34 cellular contexts compared by ENCODE assay signal in the genomic region with DNA sequence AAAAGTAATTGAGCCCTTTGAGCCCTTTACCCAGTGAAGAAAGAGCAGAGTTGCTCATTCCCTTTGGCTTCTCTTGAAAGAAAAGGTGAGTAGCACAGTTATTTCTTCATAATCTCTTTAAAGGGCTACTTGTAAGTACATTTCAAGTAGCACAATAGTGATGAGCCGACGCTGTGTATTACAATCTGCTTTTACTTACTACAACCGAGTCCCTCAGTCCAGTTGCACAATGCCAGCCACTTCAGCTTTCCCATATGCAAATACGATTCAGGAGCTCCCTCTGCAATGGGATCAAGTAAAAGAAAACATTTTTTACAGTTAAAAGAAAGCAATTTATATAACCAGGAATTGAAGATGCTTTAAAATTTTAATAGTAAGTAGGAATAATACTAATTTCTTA.
"Had no signal": no experiment of that assay in that cellular context is flagged by ENCODE, and none has a peak within 500 bp of the region (broad histone marks: within the 10 kb centered on the region; RNA-seq: fewer than 3 reads in every experiment).

No MANE protein-coding gene starts in this region.

- H3K36me3 ChIP-seq: brain microvascular endothelial cell, esophagus squamous epithelium, gastrocnemius medialis, heart left ventricle had no signal

- H3K9me3 ChIP-seq: esophagus squamous epithelium, gastrocnemius medialis, heart left ventricle had no signal

- ATAC-seq: activated CD4-positive, alpha-beta T cell treated with anti-CD3 and anti-CD28 coated beads for 36 hours; activated CD8-positive, alpha-beta memory T cell treated with anti-CD3 and anti-CD28 coated beads, Interleukin-2, amount 10 ng/mL, durations not matched to agents 7 days and 5 days; activated CD8-positive, alpha-beta T cell treated with anti-CD3 and anti-CD28 coated beads, Interleukin-2, amount 10 ng/mL, durations not matched to agents 7 days and 5 days; effector memory CD8-positive, alpha-beta T cell; foreskin keratinocyte; gastrocnemius medialis; heart left ventricle; T-cell had no signal

- H3K4me1 ChIP-seq: esophagus squamous epithelium, foreskin keratinocyte, gastrocnemius medialis, heart left ventricle had no signal

- H3K27ac ChIP-seq: brain microvascular endothelial cell, coronary artery, esophagus squamous epithelium, foreskin keratinocyte, gastrocnemius medialis, heart left ventricle had no signal

- H3K4me3 Mint-ChIP-seq: activated CD4-positive, alpha-beta memory T cell treated with anti-CD3 and anti-CD28 coated beads for 36 hours; activated CD4-positive, alpha-beta T cell treated with anti-CD3 and anti-CD28 coated beads for 36 hours; activated CD4-positive, alpha-beta T cell treated with anti-CD3 and anti-CD28 coated beads, Interleukin-2, amount 10 ng/mL, durations not matched to agents 24 days and 14 days; activated CD8-positive, alpha-beta memory T cell treated with anti-CD3 and anti-CD28 coated beads, Interleukin-2, amount 10 ng/mL, durations not matched to agents 7 days and 5 days; activated CD8-positive, alpha-beta T cell treated with anti-CD3 and anti-CD28 coated beads, Interleukin-2, amount 10 ng/mL, durations not matched to agents 7 days and 5 days; activated naive CD4-positive, alpha-beta T cell treated with anti-CD3 and anti-CD28 coated beads, Interleukin-2, amount 10 ng/mL, durations not matched to agents 7 days and 5 days; activated naive CD8-positive, alpha-beta T cell; activated T-helper 1 cell treated with anti-CD3 and anti-CD28 coated beads, Interleukin-12 subunit alpha, Interleukin-12 subunit beta, Interleukin-2, Interleukin-4 antibody, amounts not matched to agents 30 ng/mL and 10 ng/mL and 1 ng/mL, durations not matched to agents 14 hours and 24 hours and 36 hours; central memory CD8-positive, alpha-beta T cell; effector memory CD8-positive, alpha-beta T cell; T-cell; T-helper 1 cell treated with Interleukin-12 subunit alpha and Interleukin-12 subunit beta and Interleukin-4 antibody, amounts not matched to agents 30 μg/mL and 1 μg/mL, for 36 hours; T-helper 2 cell treated with Interferon-gamma antibody and Interleukin-4, amounts not matched to agents 5 μg/mL and 100 μg/mL, for 36 hours had no signal

- H3K4me1 Mint-ChIP-seq: activated CD4-positive, alpha-beta T cell treated with anti-CD3 and anti-CD28 coated beads for 36 hours; activated CD4-positive, alpha-beta T cell treated with anti-CD3 and anti-CD28 coated beads, Interleukin-2, amount 10 ng/mL, durations not matched to agents 24 days and 14 days; activated naive CD4-positive, alpha-beta T cell treated with anti-CD3 and anti-CD28 coated beads, Interleukin-2, amount 10 ng/mL, durations not matched to agents 7 days and 5 days; T-cell had no signal

- H3K9me3 Mint-ChIP-seq: activated CD4-positive, alpha-beta memory T cell treated with anti-CD3 and anti-CD28 coated beads for 36 hours; central memory CD8-positive, alpha-beta T cell; effector memory CD8-positive, alpha-beta T cell; T-cell had no signal

- H3K27ac Mint-ChIP-seq: activated CD4-positive, alpha-beta memory T cell treated with anti-CD3 and anti-CD28 coated beads for 36 hours; activated CD4-positive, alpha-beta T cell treated with anti-CD3 and anti-CD28 coated beads for 36 hours; activated CD4-positive, alpha-beta T cell treated with anti-CD3 and anti-CD28 coated beads, Interleukin-2, amount 10 ng/mL, durations not matched to agents 24 days and 14 days; activated CD8-positive, alpha-beta memory T cell treated with anti-CD3 and anti-CD28 coated beads, Interleukin-2, amount 10 ng/mL, durations not matched to agents 7 days and 5 days; activated CD8-positive, alpha-beta T cell treated with anti-CD3 and anti-CD28 coated beads, Interleukin-2, amount 10 ng/mL, durations not matched to agents 7 days and 5 days; activated naive CD4-positive, alpha-beta T cell treated with anti-CD3 and anti-CD28 coated beads, Interleukin-2, amount 10 ng/mL, durations not matched to agents 7 days and 5 days; activated naive CD8-positive, alpha-beta T cell; activated T-helper 1 cell treated with anti-CD3 and anti-CD28 coated beads, Interleukin-12 subunit alpha, Interleukin-12 subunit beta, Interleukin-2, Interleukin-4 antibody, amounts not matched to agents 30 ng/mL and 10 ng/mL and 1 ng/mL, durations not matched to agents 14 hours and 24 hours and 36 hours; activated T-helper 2 cell treated with anti-CD3 and anti-CD28 coated beads, Interferon-gamma antibody, Interleukin-2, Interleukin-4, amounts not matched to agents 10 μg/mL and 5 μg/mL and 100 μg/mL, durations not matched to agents 14 hours and 24 hours and 36 hours; effector memory CD8-positive, alpha-beta T cell; T-cell; T-helper 1 cell treated with Interleukin-12 subunit alpha and Interleukin-12 subunit beta and Interleukin-4 antibody, amounts not matched to agents 30 μg/mL and 1 μg/mL, for 36 hours; T-helper 2 cell treated with Interferon-gamma antibody and Interleukin-4, amounts not matched to agents 5 μg/mL and 100 μg/mL, for 36 hours had no signal

- H3K27me3 Mint-ChIP-seq: activated CD4-positive, alpha-beta T cell treated with anti-CD3 and anti-CD28 coated beads for 36 hours; activated CD4-positive, alpha-beta T cell treated with anti-CD3 and anti-CD28 coated beads, Interleukin-2, amount 10 ng/mL, durations not matched to agents 24 days and 14 days; activated CD8-positive, alpha-beta memory T cell treated with anti-CD3 and anti-CD28 coated beads, Interleukin-2, amount 10 ng/mL, durations not matched to agents 7 days and 5 days; activated naive CD4-positive, alpha-beta T cell treated with anti-CD3 and anti-CD28 coated beads, Interleukin-2, amount 10 ng/mL, durations not matched to agents 7 days and 5 days; activated naive CD8-positive, alpha-beta T cell; central memory CD8-positive, alpha-beta T cell; effector memory CD8-positive, alpha-beta T cell had no signal

- H3K36me3 Mint-ChIP-seq: activated CD4-positive, alpha-beta memory T cell treated with anti-CD3 and anti-CD28 coated beads for 36 hours; activated naive CD4-positive, alpha-beta T cell treated with anti-CD3 and anti-CD28 coated beads, Interleukin-2, amount 10 ng/mL, durations not matched to agents 7 days and 5 days; activated naive CD8-positive, alpha-beta T cell; T-cell had no signal

- H3K27me3 ChIP-seq: brain microvascular endothelial cell, foreskin keratinocyte, gastrocnemius medialis had no signal

- H3K4me3 ChIP-seq: coronary artery, esophagus squamous epithelium, gastrocnemius medialis, heart left ventricle had no signal

- DNase-seq: activated CD4-positive, alpha-beta memory T cell treated with anti-CD3 and anti-CD28 coated beads for 36 hours; activated CD4-positive, alpha-beta T cell treated with anti-CD3 and anti-CD28 coated beads for 36 hours; activated CD4-positive, alpha-beta T cell treated with anti-CD3 and anti-CD28 coated beads, Interleukin-2, amount 10 ng/mL, durations not matched to agents 24 days and 14 days; activated CD4-positive, CD25-positive, alpha-beta regulatory T cell; activated CD4-positive, CD25-positive, alpha-beta regulatory T cell treated with anti-CD3 and anti-CD28 coated beads, Interleukin-2, amount 50 U/mL, for 72 hours; activated CD8-positive, alpha-beta memory T cell treated with anti-CD3 and anti-CD28 coated beads, Interleukin-2, amount 10 ng/mL, durations not matched to agents 7 days and 5 days; activated CD8-positive, alpha-beta memory T cell treated with anti-CD3 and anti-CD28 coated beads, Interleukin-2, amount 50 U/mL, for 4 hours; activated effector memory CD4-positive, alpha-beta T cell treated with anti-CD3 and anti-CD28 coated beads, Interleukin-2, amount 50 U/mL, for 16 hours; activated naive CD4-positive, alpha-beta T cell; activated naive CD4-positive, alpha-beta T cell treated with anti-CD3 and anti-CD28 coated beads, Interleukin-2, amount 10 ng/mL, durations not matched to agents 7 days and 5 days; activated T-cell treated with anti-CD3 and anti-CD28 coated beads, Interleukin-2, amount 50 U/mL, for 1 hour; activated T-cell treated with anti-CD3 and anti-CD28 coated beads, Interleukin-2, amount 50 U/mL, for 48 hours; amniotic stem cell; anterior cingulate cortex; brain microvascular endothelial cell; dermis blood vessel endothelial cell; effector CD4-positive, alpha-beta T cell; effector memory CD8-positive, alpha-beta T cell; erythroblast; esophagus squamous epithelium; foreskin keratinocyte; gastrocnemius medialis; glutamatergic neuron; heart left ventricle; T-cell; T1000 had no signal
